In genomic region chr15:93314245-93314644, GRCh38 we compare ENCODE assay signal across 19 cellular contexts.
A peak's percentile ranks its signal among the peaks of the same experiment; 100 is the strongest.
DNase-seq lines count a peak whose midpoint lies in the region; ATAC-seq and TF ChIP-seq lines count a peak whose summit lies in the region.
"Had no signal": no experiment of that assay in that cellular context is flagged by ENCODE, and none has a peak within 500 bp of the region (broad histone marks: within the 10 kb centered on the region; RNA-seq: fewer than 3 reads in every experiment).

No MANE protein-coding gene starts in this region.

- ATAC-seq in natural killer cell treated with Interleukin-12 subunit alpha and Interleukin-12 subunit beta and Interleukin-15 and Interleukin-18, amount 100 ng/mL, for 72 hours: peak; percentile 24 to 56
- no peak for ATAC-seq in natural killer cell
- peak; percentile 25 for ATAC-seq in esophagus mucosa
- no peak for ATAC-seq in GM18873 (IDR thresholded peaks at IDR 0.05; ENCODE audit: low FRiP score, unreplicated experiment)
- ATAC-seq: CD8-positive, alpha-beta T cell; GM23338 had no signal

- no peak overlapping the region for H2AFZ ChIP-seq in neural progenitor cell (replicated peaks)
- H2AFZ ChIP-seq: GM23338 had no signal

- no peak for DNase-seq in natural killer cell treated with Interleukin-12 subunit alpha and Interleukin-12 subunit beta and Interleukin-15 and Interleukin-18, amount 100 ng/mL, for 72 hours (ENCODE audit: low spot score)
- DNase-seq in natural killer cell: no peak
- no peak for DNase-seq in neural progenitor cell (ENCODE audit: low spot score)
- DNase-seq in osteocyte (ENCODE audit: extremely low spot score, unreplicated experiment): peak; percentile 81
- DNase-seq in pons (ENCODE audit: low spot score): no peak
- no peak for DNase-seq in epidermal melanocyte (ENCODE audit: insufficient read length, low spot score)
- DNase-seq: Caco-2; CD4-positive, CD25-positive, alpha-beta regulatory T cell; CD8-positive, alpha-beta T cell; DMS153; DND-41 had no signal

- H3K4me2 ChIP-seq in neural progenitor cell: peak overlapping the region; percentile 61
- H3K4me2 ChIP-seq: BLaER1, GM23338 had no signal

- peaks cover 38% of the 10 kb centered on the region for H3F3A ChIP-seq in neural progenitor cell (ENCODE audit: low read depth)

- peak overlapping the region; percentile 95 for H3K27ac ChIP-seq in neural progenitor cell
- H3K27ac ChIP-seq: 22Rv1, BLaER1, C4-2B had no signal

- H3K9me3 ChIP-seq in neural progenitor cell (ENCODE audit: low read depth): no peaks in the 10 kb centered on the region
- H3K9me3 ChIP-seq: Caco-2, HAP-1 had no signal

- intact Hi-C loops in natural killer cell (cut with micrococcal nuclease): no loop called here

- no peak for TF ChIP-seq CTCF in natural killer cell (IDR thresholded peaks at IDR 0.05)
- no peak for TF ChIP-seq CTCF in neural progenitor cell (IDR thresholded peaks at IDR 0.05)
- TF ChIP-seq CTCF in osteocyte (IDR thresholded peaks at IDR 0.05): no peak

- H3K36me3 ChIP-seq in neural progenitor cell: no peaks in the 10 kb centered on the region
- H3K36me3 ChIP-seq: BLaER1, HAP-1 had no signal

- H3K36me3 Mint-ChIP-seq in natural killer cell treated with Interleukin-12 subunit alpha and Interleukin-12 subunit beta and Interleukin-15 and Interleukin-18, amount 100 ng/mL, for 72 hours: no peaks in the 10 kb centered on the region
- H3K36me3 Mint-ChIP-seq in natural killer cell (no peaks in the 10 kb centered on the region), neural progenitor cell (peaks cover 35% of the 10 kb centered on the region), osteocyte (ENCODE audit: unreplicated experiment) (no peaks in the 10 kb centered on the region)
- H3K36me3 Mint-ChIP-seq: CD4-positive, CD25-positive, alpha-beta regulatory T cell; CD8-positive, alpha-beta T cell had no signal

- no peak overlapping the region for H3K4me3 Mint-ChIP-seq in natural killer cell treated with Interleukin-12 subunit alpha and Interleukin-12 subunit beta and Interleukin-15 and Interleukin-18, amount 100 ng/mL, for 72 hours
- H3K4me3 Mint-ChIP-seq in natural killer cell (no peak overlapping the region), neural progenitor cell (peak overlapping the region; percentile 80), osteocyte (ENCODE audit: unreplicated experiment) (no peak overlapping the region)
- H3K4me3 Mint-ChIP-seq: B cell; CD4-positive, CD25-positive, alpha-beta regulatory T cell; CD8-positive, alpha-beta T cell; GM23338 had no signal

- H3K4me1 ChIP-seq in neural progenitor cell: peaks cover 35% of the 10 kb centered on the region
- H3K4me1 ChIP-seq: BLaER1, Caco-2, HAP-1 had no signal

- H3K79me2 ChIP-seq in neural progenitor cell (ENCODE audit: low read depth): peaks cover 20% of the 10 kb centered on the region

- peaks cover 33 to 34% of the 10 kb centered on the region in 2 donors for H3K27me3 Mint-ChIP-seq in natural killer cell treated with Interleukin-12 subunit alpha and Interleukin-12 subunit beta and Interleukin-15 and Interleukin-18, amount 100 ng/mL, for 72 hours
- peaks cover 21 to 26% of the 10 kb centered on the region in 2 donors for H3K27me3 Mint-ChIP-seq in natural killer cell (ENCODE audit: low read depth in 2 of 2)
- peaks cover 3% of the 10 kb centered on the region for H3K27me3 Mint-ChIP-seq in neural progenitor cell (ENCODE audit: insufficient read depth, low read depth)
- H3K27me3 Mint-ChIP-seq in osteocyte (ENCODE audit: unreplicated experiment): peaks cover 2% of the 10 kb centered on the region

- H3K4me1 Mint-ChIP-seq in natural killer cell treated with Interleukin-12 subunit alpha and Interleukin-12 subunit beta and Interleukin-15 and Interleukin-18, amount 100 ng/mL, for 72 hours (ENCODE audit: low read depth in 2 of 2): no peaks in the 10 kb centered on the region
- H3K4me1 Mint-ChIP-seq in natural killer cell (no peaks in the 10 kb centered on the region), neural progenitor cell (peaks cover 42% of the 10 kb centered on the region), osteocyte (ENCODE audit: unreplicated experiment) (no peaks in the 10 kb centered on the region)
- H3K4me1 Mint-ChIP-seq: B cell; CD4-positive, CD25-positive, alpha-beta regulatory T cell had no signal

- no peak overlapping the region for H3K4me3 ChIP-seq in neural progenitor cell
- H3K4me3 ChIP-seq: BLaER1, GM23338, HAP-1 had no signal

- H4K20me1 ChIP-seq in neural progenitor cell (ENCODE audit: low read depth): no peaks in the 10 kb centered on the region
- H4K20me1 ChIP-seq: BLaER1 had no signal

- H3K9ac ChIP-seq in neural progenitor cell: no peak overlapping the region
- H3K9ac ChIP-seq: BLaER1 had no signal

- H3K27ac Mint-ChIP-seq in natural killer cell treated with Interleukin-12 subunit alpha and Interleukin-12 subunit beta and Interleukin-15 and Interleukin-18, amount 100 ng/mL, for 72 hours: no peak overlapping the region
- H3K27ac Mint-ChIP-seq in natural killer cell (no peak overlapping the region), neural progenitor cell (peak overlapping the region; percentile 98), osteocyte (ENCODE audit: unreplicated experiment) (no peak overlapping the region)
- H3K27ac Mint-ChIP-seq: B cell; CD4-positive, CD25-positive, alpha-beta regulatory T cell; CD8-positive, alpha-beta T cell; GM23338 had no signal

- no peaks in the 10 kb centered on the region for H3K9me3 Mint-ChIP-seq in natural killer cell treated with Interleukin-12 subunit alpha and Interleukin-12 subunit beta and Interleukin-15 and Interleukin-18, amount 100 ng/mL, for 72 hours
- H3K9me3 Mint-ChIP-seq in natural killer cell (no peaks in the 10 kb centered on the region), neural progenitor cell (peaks cover 28% of the 10 kb centered on the region), osteocyte (ENCODE audit: unreplicated experiment) (peaks cover 4% of the 10 kb centered on the region)
- H3K9me3 Mint-ChIP-seq: CD4-positive, CD25-positive, alpha-beta regulatory T cell; CD8-positive, alpha-beta T cell had no signal

- no peaks in the 10 kb centered on the region for H3K27me3 ChIP-seq in neural progenitor cell
- H3K27me3 ChIP-seq: BLaER1 had no signal

Comparison
In these comparisons a context has a peak if more than half of its experiments do, and no peak if none do; other contexts are left out.
1. ATAC-seq: peak in natural killer cell treated with Interleukin-12 subunit alpha and Interleukin-12 subunit beta and Interleukin-15 and Interleukin-18, amount 100 ng/mL, for 72 hours (2 of 2) and esophagus mucosa (single experiment); none in natural killer cell (0 of 3) and GM18873 (single experiment).